In the genomic region with DNA sequence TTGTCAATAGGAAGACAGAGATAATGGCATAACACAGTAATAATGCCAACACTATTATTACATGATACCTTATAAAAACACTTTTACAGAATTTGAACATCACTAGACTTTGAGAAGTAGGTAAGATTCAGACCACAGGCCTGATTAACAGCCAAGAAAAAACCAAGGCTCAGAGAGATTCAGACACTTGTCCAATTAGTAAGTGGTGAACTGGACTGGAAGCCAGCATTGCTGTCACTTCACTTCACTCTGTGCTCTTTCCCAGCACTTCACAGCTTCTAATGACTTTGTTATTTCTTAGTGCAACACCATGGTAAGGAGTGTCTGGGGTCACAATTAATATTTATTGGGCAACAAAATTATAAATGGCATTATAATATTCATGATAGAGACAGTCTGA, we compare ENCODE assay signal across 28 cellular contexts.
"Had no signal": no experiment of that assay in that cellular context is flagged by ENCODE, and none has a peak within 500 bp of the region (broad histone marks: within the 10 kb centered on the region; RNA-seq: fewer than 3 reads in every experiment).

No MANE protein-coding gene starts in this region.

- H3K4me3 ChIP-seq: colonic mucosa, coronary artery, dorsolateral prefrontal cortex, esophagus muscularis mucosa, esophagus squamous epithelium, gastrocnemius medialis, gastroesophageal sphincter, heart left ventricle, heart right ventricle, hepatocyte had no signal

- H3K27me3 ChIP-seq: colonic mucosa, dorsolateral prefrontal cortex, esophagus muscularis mucosa, esophagus squamous epithelium, foreskin keratinocyte, gastrocnemius medialis, gastroesophageal sphincter, heart left ventricle, heart right ventricle, hepatocyte had no signal

- H3K27ac Mint-ChIP-seq: dendritic cell treated with granulocyte-macrophage colony-stimulating factor and Interleukin-4, amounts not matched to agents 40 ng/mL and 50 ng/mL, for 4 days; effector memory CD8-positive, alpha-beta T cell; endodermal cell had no signal

- ATAC-seq: effector memory CD8-positive, alpha-beta T cell; esophagus mucosa; foreskin keratinocyte; gastrocnemius medialis; gastroesophageal sphincter; heart left ventricle; heart right ventricle had no signal

- H3K27ac ChIP-seq: colonic mucosa, coronary artery, dorsolateral prefrontal cortex, epithelial cell of prostate, esophagus muscularis mucosa, esophagus squamous epithelium, foreskin keratinocyte, gastrocnemius medialis, gastroesophageal sphincter, heart left ventricle, heart right ventricle, hepatocyte had no signal

- H3K4me2 ChIP-seq: hepatocyte had no signal

- H3K9me3 ChIP-seq: colonic mucosa, esophagus muscularis mucosa, esophagus squamous epithelium, gastrocnemius medialis, gastroesophageal sphincter, heart left ventricle, heart right ventricle had no signal

- DNase-seq: colonic mucosa; cortex of kidney; dorsolateral prefrontal cortex; effector CD4-positive, alpha-beta T cell; effector CD8-positive, alpha-beta T cell; effector memory CD4-positive, alpha-beta T cell; effector memory CD8-positive, alpha-beta T cell; endodermal cell; erythroblast; esophagus squamous epithelium; foreskin fibroblast; foreskin keratinocyte; foreskin melanocyte; gastrocnemius medialis; glutamatergic neuron; head of caudate nucleus; heart left ventricle; heart right ventricle had no signal

- H3K9me3 Mint-ChIP-seq: dendritic cell treated with granulocyte-macrophage colony-stimulating factor and Interleukin-4, amounts not matched to agents 40 ng/mL and 50 ng/mL, for 4 days; endodermal cell had no signal

- H3K79me2 ChIP-seq: hepatocyte had no signal

- H3K36me3 ChIP-seq: colonic mucosa, esophagus muscularis mucosa, esophagus squamous epithelium, gastrocnemius medialis, gastroesophageal sphincter, heart left ventricle, heart right ventricle had no signal

- H2AFZ ChIP-seq: hepatocyte had no signal

- H3K4me3 Mint-ChIP-seq: dendritic cell treated with granulocyte-macrophage colony-stimulating factor and Interleukin-4, amounts not matched to agents 40 ng/mL and 50 ng/mL, for 4 days; effector memory CD8-positive, alpha-beta T cell; endodermal cell had no signal

- H3K27me3 Mint-ChIP-seq: dendritic cell treated with granulocyte-macrophage colony-stimulating factor and Interleukin-4, amounts not matched to agents 40 ng/mL and 50 ng/mL, for 4 days; effector memory CD8-positive, alpha-beta T cell had no signal

- FAIRE-seq: endometrium, endothelial cell of umbilical vein, frontal cortex had no signal

- H3K4me1 ChIP-seq: colonic mucosa, esophagus muscularis mucosa, esophagus squamous epithelium, foreskin keratinocyte, gastrocnemius medialis, gastroesophageal sphincter, heart left ventricle, heart right ventricle had no signal
